1 cellular context compared by ENCODE assay signal in genomic region chr12:47977772-47978597, GRCh38.
TF ChIP-seq lines count a peak whose summit lies in the region.

No MANE protein-coding gene starts in this region.

TF ChIP-seq in H1, 55 proteins besides CTCF, POLR2A, EP300 and RAD21 (continued from another document):
- TF ChIP-seq SIN3A (conservative IDR thresholded peaks at IDR 0.05 in 1 of 2, IDR thresholded peaks at IDR 0.05 in 1 of 2; ENCODE audit: low read depth in 1 of 2, low read length in 2 of 2) = no peak
- no peak for TF ChIP-seq SIRT6 (IDR thresholded peaks at IDR 0.05; ENCODE audit: low read length)
- TF ChIP-seq CBX8 (IDR thresholded peaks at IDR 0.05; ENCODE audit: borderline replicate concordance, low read depth, low read length) = no peak
- TF ChIP-seq RXRA (IDR thresholded peaks at IDR 0.05; ENCODE audit: insufficient read depth, low read depth, low read length) = no peak
- no peak for TF ChIP-seq HDAC2 (IDR thresholded peaks at IDR 0.05; ENCODE audit: borderline replicate concordance in 1 of 2, low read depth in 2 of 2, low read length in 2 of 2)
- TF ChIP-seq BACH1 (IDR thresholded peaks at IDR 0.05; ENCODE audit: low read length) = no peak
- no peak for TF ChIP-seq SRF (IDR thresholded peaks at IDR 0.05; ENCODE audit: low read depth, low read length)
- no peak for TF ChIP-seq SIX5 (IDR thresholded peaks at IDR 0.05; ENCODE audit: low read depth, low read length)
- TF ChIP-seq NANOG (IDR thresholded peaks at IDR 0.05; ENCODE audit: insufficient read depth, low read depth, low read length, poor library complexity, severe bottlenecking) = no peak
- TF ChIP-seq TAF7 (optimal IDR thresholded peaks at IDR 0.05; ENCODE audit: borderline replicate concordance, low read depth, low read length) = no peak
- no peak for TF ChIP-seq BRCA1 (IDR thresholded peaks at IDR 0.05; ENCODE audit: low read depth, low read length)
- no peak for TF ChIP-seq SP4 (IDR thresholded peaks at IDR 0.05; ENCODE audit: low read length)
- TF ChIP-seq YY1 (IDR thresholded peaks at IDR 0.05; ENCODE audit: low read depth, low read length) = no peak
- TF ChIP-seq TBP (IDR thresholded peaks at IDR 0.05; ENCODE audit: low read depth, low read length) = no peak
- TF ChIP-seq GABPA (IDR thresholded peaks at IDR 0.05; ENCODE audit: borderline replicate concordance, insufficient read depth, low read length) = no peak
